8 cellular contexts compared by ENCODE assay signal in genomic region chr4:41887821-41888699, GRCh38.
A peak's percentile ranks its signal among the peaks of the same experiment; 100 is the strongest.
DNase-seq lines count a peak whose midpoint lies in the region; ATAC-seq and TF ChIP-seq lines count a peak whose summit lies in the region.

No MANE protein-coding gene starts in this region.

- no peaks in the 10 kb centered on the region for H3K36me3 ChIP-seq in tibial artery

- ATAC-seq in GM21423 (IDR thresholded peaks at IDR 0.05; ENCODE audit: unreplicated experiment) (no peak), GM18517 (IDR thresholded peaks at IDR 0.05; ENCODE audit: unreplicated experiment) (no peak)

- H3K27me3 ChIP-seq in tibial artery, result peaks cover 0 to 42% of the 10 kb centered on the region in 2 donors

- peak; percentile 64 to 86 for TF ChIP-seq CTCF in tibial artery (IDR thresholded peaks at IDR 0.05)

- no peaks in the 10 kb centered on the region for H3K9me3 ChIP-seq in tibial artery

- H3K4me1 ChIP-seq in tibial artery, result no peaks in the 10 kb centered on the region

- no peak overlapping the region for H3K27ac ChIP-seq in tibial artery

- intact Hi-C loops in tibial artery (cut with DNase I; ENCODE audit: low total_unique reads), result loop anchor here (10.0 kb wide), 1 partner anchor 603 kb away; no protein-coding TSS in a partner anchor

- H3K4me3 ChIP-seq in tibial artery, result no peak overlapping the region

- DNase-seq in ACHN, result peak; percentile 36
- DNase-seq in GM04504 (ENCODE audit: low read depth), result peak; percentile 16
- peak; percentile 16 for DNase-seq in NCI-H69 (lab: John Stamatoyannopoulos, UW)
- DNase-seq in amniotic stem cell (lab: John Stamatoyannopoulos, UW), result peak; percentile 19
- peak; percentile 55 for DNase-seq in kidney tubule cell (ENCODE audit: low spot score)
- DNase-seq in tibial artery, result no peak

- in situ Hi-C loops in ACHN (cut with HindIII; ENCODE audit: low pct_ligation_motif_present, low pct_unique_long_range_greater_than_20kb, low sequenced_read_pairs), result no loop called here

Comparison
In these comparisons a context has a peak if more than half of its experiments do, and no peak if none do; other contexts are left out.
1. DNase-seq: peak in ACHN (single experiment), GM04504 (single experiment), NCI-H69 (single experiment), amniotic stem cell (single experiment) and kidney tubule cell (single experiment); none in tibial artery (0 of 2).